Comparison of ENCODE assay signal across 27 cellular contexts in the genomic region with DNA sequence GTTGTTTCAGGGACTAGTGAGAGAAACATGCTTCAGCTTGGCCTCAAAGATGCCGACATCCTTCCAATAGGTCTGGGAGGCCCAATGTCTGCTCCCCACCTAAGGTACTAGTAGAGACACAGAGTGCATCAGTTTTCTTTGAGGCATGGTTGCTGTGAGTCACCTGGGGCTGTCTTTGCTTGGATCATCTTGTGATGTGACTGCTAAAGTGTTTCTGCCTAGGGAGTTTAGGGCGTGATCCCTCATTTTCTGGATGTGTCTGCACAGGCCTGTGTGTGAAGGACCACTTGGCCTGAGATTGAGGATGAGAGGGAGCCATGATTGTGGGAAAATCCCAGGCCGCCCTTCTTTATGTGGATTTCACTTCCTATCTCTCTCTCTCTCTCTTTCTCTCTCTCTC.
"Had no signal": no experiment of that assay in that cellular context is flagged by ENCODE, and none has a peak within 500 bp of the region (broad histone marks: within the 10 kb centered on the region; RNA-seq: fewer than 3 reads in every experiment).

No MANE protein-coding gene starts in this region.

- H3K27ac ChIP-seq: dorsolateral prefrontal cortex, esophagus squamous epithelium, parathyroid adenoma, right lobe of liver, suprapubic skin, transverse colon, upper lobe of right lung, uterus had no signal

- H3K9me3 Mint-ChIP-seq: mesothelial cell of epicardium; natural killer cell treated with Interleukin-12 subunit alpha and Interleukin-12 subunit beta and Interleukin-15 and Interleukin-18, amount 100 ng/mL, for 72 hours; neural crest cell; stimulated activated naive CD8-positive, alpha-beta T cell treated with anti-CD3 and anti-CD28 coated beads, Interleukin-15, amount 100 ng/mL, for 72 hours had no signal

- H3K9ac ChIP-seq: parathyroid adenoma had no signal

- H2AFZ ChIP-seq: parathyroid adenoma had no signal

- DNase-seq: dorsolateral prefrontal cortex; effector CD4-positive, alpha-beta T cell; esophagus squamous epithelium; hypothalamus; mesenchymal stem cell; mucosa of descending colon; naive B cell; right lobe of liver; small intestine; stimulated activated CD4-positive, alpha-beta T cell treated with anti-CD3 and anti-CD28 coated beads, Interleukin-15, amount 100 ng/mL, for 24 hours; stimulated activated CD4-positive, alpha-beta T cell treated with anti-CD3 and anti-CD28 coated beads, Interleukin-4, amount 100 ng/mL, for 1 hour; stimulated activated CD8-positive, alpha-beta memory T cell treated with anti-CD3 and anti-CD28 coated beads, Interleukin-4, amount 100 ng/mL, for 48 hours; stimulated activated naive CD4-positive, alpha-beta T cell; stimulated activated naive CD8-positive, alpha-beta T cell treated with anti-CD3 and anti-CD28 coated beads, Interleukin-15, amount 100 ng/mL, for 72 hours; transverse colon; upper lobe of right lung; uterus had no signal

- H3K27me3 ChIP-seq: right lobe of liver, uterus had no signal

- H3K79me2 ChIP-seq: parathyroid adenoma had no signal

- H3K4me3 ChIP-seq: dorsolateral prefrontal cortex, esophagus squamous epithelium, lung, mucosa of descending colon, right lobe of liver, suprapubic skin, transverse colon, upper lobe of right lung, uterus had no signal

- H3K27ac Mint-ChIP-seq: mesothelial cell of epicardium; natural killer cell treated with Interleukin-12 subunit alpha and Interleukin-12 subunit beta and Interleukin-15 and Interleukin-18, amount 100 ng/mL, for 72 hours; progenitor cell of endocrine pancreas; stimulated activated naive CD8-positive, alpha-beta T cell treated with anti-CD3 and anti-CD28 coated beads, Interleukin-15, amount 100 ng/mL, for 72 hours had no signal

- H3K9me3 ChIP-seq: esophagus squamous epithelium, mucosa of descending colon, right lobe of liver, suprapubic skin, transverse colon, upper lobe of right lung, uterus had no signal

- ATAC-seq: mucosa of descending colon; natural killer cell treated with Interleukin-12 subunit alpha and Interleukin-12 subunit beta and Interleukin-15 and Interleukin-18, amount 100 ng/mL, for 72 hours; right lobe of liver; stimulated activated naive CD8-positive, alpha-beta T cell treated with anti-CD3 and anti-CD28 coated beads, Interleukin-15, amount 100 ng/mL, for 72 hours; upper lobe of right lung had no signal

- H3K4me3 Mint-ChIP-seq: mesothelial cell of epicardium; natural killer cell treated with Interleukin-12 subunit alpha and Interleukin-12 subunit beta and Interleukin-15 and Interleukin-18, amount 100 ng/mL, for 72 hours; neural crest cell; stimulated activated naive CD8-positive, alpha-beta T cell treated with anti-CD3 and anti-CD28 coated beads, Interleukin-15, amount 100 ng/mL, for 72 hours had no signal

- FAIRE-seq: colon, frontal cortex, keratinocyte, small intestine had no signal

- H3K4me1 ChIP-seq: parathyroid adenoma, upper lobe of right lung, uterus had no signal

- H3K36me3 Mint-ChIP-seq: mesothelial cell of epicardium; naive B cell; natural killer cell treated with Interleukin-12 subunit alpha and Interleukin-12 subunit beta and Interleukin-15 and Interleukin-18, amount 100 ng/mL, for 72 hours had no signal

- H3K36me3 ChIP-seq: esophagus squamous epithelium, right lobe of liver, suprapubic skin, transverse colon, upper lobe of right lung, uterus had no signal
